In genomic region chr5:115168829-115169391, GRCh38 we compare ENCODE assay signal across 8 cellular contexts. TPM values are rescaled to one million over a fixed set of nuclear protein-coding genes. Genes with fewer than 3 reads are reported as not detected.
A peak's percentile ranks its signal among the peaks of the same experiment; 100 is the strongest.
DNase-seq lines count a peak whose midpoint lies in the region; ATAC-seq, FAIRE-seq and TF ChIP-seq lines count a peak whose summit lies in the region.

No MANE protein-coding gene starts in this region.

- intact Hi-C loops in lower lobe of right lung (cut with DNase I) = no loop called here
- intact Hi-C loops in upper lobe of right lung (cut with DNase I) = no loop called here
- intact Hi-C loops in posterior vena cava (cut with DNase I) = no loop called here

- H3K36me3 ChIP-seq in lower lobe of right lung (no peaks in the 10 kb centered on the region), upper lobe of right lung (no peaks in the 10 kb centered on the region)

- TF ChIP-seq CTCF in GM12875 (IDR thresholded peaks at IDR 0.05; ENCODE audit: borderline replicate concordance, insufficient read depth, low read depth, low read length) (no peak), cardiac fibroblast (IDR thresholded peaks at IDR 0.05; ENCODE audit: low read depth, low read length) (no peak), lower lobe of right lung (IDR thresholded peaks at IDR 0.05) (no peak), upper lobe of right lung (IDR thresholded peaks at IDR 0.05) (no peak)

- peak overlapping the region; percentile 70 for H3K4me3 ChIP-seq in GM12875 (ENCODE audit: low read depth, low read length)
- peak overlapping the region; percentile 88 to 90 for H3K4me3 ChIP-seq in cardiac fibroblast (replicated peaks in 1 of 2; ENCODE audit: low read depth in 2 of 2, low read length in 2 of 2)
- peak overlapping the region; percentile 85 for H3K4me3 ChIP-seq in lower lobe of right lung
- peak overlapping the region; percentile 64 for H3K4me3 ChIP-seq in upper lobe of right lung

- no peak for FAIRE-seq in RCC 7860 (lab: Jason Lieb, UNC)

- ATAC-seq in lower lobe of right lung (peak; percentile 47 to 54), upper lobe of right lung (peak; percentile 12)

- H3K9me3 ChIP-seq in lower lobe of right lung = no peaks in the 10 kb centered on the region
- no peaks in the 10 kb centered on the region for H3K9me3 ChIP-seq in upper lobe of right lung

- H3K4me1 ChIP-seq in lower lobe of right lung = peaks cover 26% of the 10 kb centered on the region
- peaks cover 15% of the 10 kb centered on the region for H3K4me1 ChIP-seq in upper lobe of right lung

- H3K27me3 ChIP-seq in lower lobe of right lung (ENCODE audit: low read depth) = peaks cover 36% of the 10 kb centered on the region
- peaks cover 39% of the 10 kb centered on the region for H3K27me3 ChIP-seq in upper lobe of right lung

- peak; percentile 20 for DNase-seq in A172 (ENCODE audit: low spot score)
- DNase-seq in NCI-H146 (lab: John Stamatoyannopoulos, UW) = peak; percentile 77
- DNase-seq in cardiac fibroblast (ENCODE audit: low read depth in 2 of 2) = no peak
- DNase-seq in lower lobe of right lung = no peak
- peak; percentile 73 for DNase-seq in upper lobe of right lung
- no peak for DNase-seq in posterior vena cava (ENCODE audit: low spot score)
- DNase-seq in RCC 7860 (ENCODE audit: low spot score) = no peak

- H3K27ac ChIP-seq in lower lobe of right lung (peak overlapping the region; percentile 74), upper lobe of right lung (peak overlapping the region; percentile 15)

RNA-seq across cellular contexts. Expression of gene TRIM36, which starts 0.8 kb away (rescaled TPM):
- total RNA-seq in A172 (2014; rRNA removed; shearing (Covaris generic)) = 11.3 and 18.9 TPM in 2 replicates
- total RNA-seq in lower lobe of right lung = 5.5 TPM
- total RNA-seq in upper lobe of right lung = 3.7 TPM
- under 1 TPM; 0.37 to 0.57 TPM for total RNA-seq in posterior vena cava

Comparison
In these comparisons a context has a peak if more than half of its experiments do, and no peak if none do; other contexts are left out.
1. DNase-seq: peak in A172 (single experiment), NCI-H146 (single experiment) and upper lobe of right lung (single experiment); none in cardiac fibroblast (0 of 2), lower lobe of right lung (single experiment), posterior vena cava (single experiment) and RCC 7860 (single experiment).
2. Peak in every context shown above with its lines, with median percentiles within 50 percentile points of each other: H3K4me3 ChIP-seq.